Comparison of ENCODE assay signal across 1 cellular context in the genomic region with DNA sequence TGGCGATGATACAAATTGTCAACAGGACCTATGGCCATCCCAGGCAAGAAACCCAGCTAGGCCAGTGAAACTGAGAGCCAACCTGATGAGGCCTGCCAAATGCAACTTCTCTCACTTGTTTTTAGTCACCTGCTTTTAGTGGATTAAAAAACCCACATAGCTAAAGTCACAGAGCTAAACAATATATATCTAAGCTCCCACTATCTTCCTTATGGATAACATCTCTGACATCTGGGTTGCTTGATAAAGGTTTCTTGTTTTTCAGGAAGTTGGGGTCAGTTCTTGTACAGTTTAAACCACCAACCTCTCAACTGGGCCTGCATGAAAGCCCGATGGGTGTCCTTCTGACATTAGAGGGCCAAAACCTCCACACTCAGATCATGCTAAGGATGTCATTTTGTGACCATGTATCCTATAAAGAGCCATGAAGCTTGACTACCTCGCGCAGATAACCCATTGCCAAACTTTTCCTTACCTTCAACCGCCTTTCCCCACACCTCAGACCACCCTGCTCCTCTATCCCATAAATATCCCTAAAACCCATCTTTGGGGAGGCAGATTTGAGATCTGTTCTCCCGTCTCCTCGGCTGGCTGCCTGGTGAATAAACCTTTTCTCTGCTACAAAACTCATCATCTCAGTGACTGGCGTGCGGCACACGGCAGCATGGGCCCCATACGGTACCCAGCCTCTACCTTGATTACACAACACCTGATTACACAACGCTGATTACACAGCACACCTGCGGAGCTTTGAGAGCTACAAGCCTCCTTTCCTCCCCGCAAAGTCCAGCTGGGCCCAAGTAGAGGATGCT.
A peak's percentile ranks its signal among the peaks of the same experiment; 100 is the strongest.
TF ChIP-seq lines count a peak whose summit lies in the region.

No MANE protein-coding gene starts in this region.

TF ChIP-seq in K562, 482 proteins besides CTCF, POLR2A, EP300 and RAD21 (continued from another document and continues in another):
- TF ChIP-seq, protein P1, sequence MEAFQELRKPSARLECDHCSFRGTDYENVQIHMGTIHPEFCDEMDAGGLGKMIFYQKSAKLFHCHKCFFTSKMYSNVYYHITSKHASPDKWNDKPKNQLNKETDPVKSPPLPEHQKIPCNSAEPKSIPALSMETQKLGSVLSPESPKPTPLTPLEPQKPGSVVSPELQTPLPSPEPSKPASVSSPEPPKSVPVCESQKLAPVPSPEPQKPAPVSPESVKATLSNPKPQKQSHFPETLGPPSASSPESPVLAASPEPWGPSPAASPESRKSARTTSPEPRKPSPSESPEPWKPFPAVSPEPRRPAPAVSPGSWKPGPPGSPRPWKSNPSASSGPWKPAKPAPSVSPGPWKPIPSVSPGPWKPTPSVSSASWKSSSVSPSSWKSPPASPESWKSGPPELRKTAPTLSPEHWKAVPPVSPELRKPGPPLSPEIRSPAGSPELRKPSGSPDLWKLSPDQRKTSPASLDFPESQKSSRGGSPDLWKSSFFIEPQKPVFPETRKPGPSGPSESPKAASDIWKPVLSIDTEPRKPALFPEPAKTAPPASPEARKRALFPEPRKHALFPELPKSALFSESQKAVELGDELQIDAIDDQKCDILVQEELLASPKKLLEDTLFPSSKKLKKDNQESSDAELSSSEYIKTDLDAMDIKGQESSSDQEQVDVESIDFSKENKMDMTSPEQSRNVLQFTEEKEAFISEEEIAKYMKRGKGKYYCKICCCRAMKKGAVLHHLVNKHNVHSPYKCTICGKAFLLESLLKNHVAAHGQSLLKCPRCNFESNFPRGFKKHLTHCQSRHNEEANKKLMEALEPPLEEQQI (IDR thresholded peaks at IDR 0.05) = peak; percentile 34; the same call in 1 of the 2 replicates
- TF ChIP-seq IFI16 (CRISPR knock-in tag; IDR thresholded peaks at IDR 0.05) = no peak
- TF ChIP-seq FOXA3 (CRISPR knock-in tag; conservative IDR thresholded peaks at IDR 0.05 in 1 of 2, IDR thresholded peaks at IDR 0.05 in 1 of 2) = 0 out of 4 replicates have a peak, but pooled peaks of 1 of the 2 experiments have one; percentile 5
- TF ChIP-seq GABPB2 (CRISPR knock-in tag; conservative IDR thresholded peaks at IDR 0.05) = no peak; the same call in 1 of the 2 replicates
- TF ChIP-seq SREBF2 (CRISPR knock-in tag; IDR thresholded peaks at IDR 0.05) = 0 out of 2 replicates have a peak, but pooled peaks have one; percentile 19
- TF ChIP-seq, protein P2, sequence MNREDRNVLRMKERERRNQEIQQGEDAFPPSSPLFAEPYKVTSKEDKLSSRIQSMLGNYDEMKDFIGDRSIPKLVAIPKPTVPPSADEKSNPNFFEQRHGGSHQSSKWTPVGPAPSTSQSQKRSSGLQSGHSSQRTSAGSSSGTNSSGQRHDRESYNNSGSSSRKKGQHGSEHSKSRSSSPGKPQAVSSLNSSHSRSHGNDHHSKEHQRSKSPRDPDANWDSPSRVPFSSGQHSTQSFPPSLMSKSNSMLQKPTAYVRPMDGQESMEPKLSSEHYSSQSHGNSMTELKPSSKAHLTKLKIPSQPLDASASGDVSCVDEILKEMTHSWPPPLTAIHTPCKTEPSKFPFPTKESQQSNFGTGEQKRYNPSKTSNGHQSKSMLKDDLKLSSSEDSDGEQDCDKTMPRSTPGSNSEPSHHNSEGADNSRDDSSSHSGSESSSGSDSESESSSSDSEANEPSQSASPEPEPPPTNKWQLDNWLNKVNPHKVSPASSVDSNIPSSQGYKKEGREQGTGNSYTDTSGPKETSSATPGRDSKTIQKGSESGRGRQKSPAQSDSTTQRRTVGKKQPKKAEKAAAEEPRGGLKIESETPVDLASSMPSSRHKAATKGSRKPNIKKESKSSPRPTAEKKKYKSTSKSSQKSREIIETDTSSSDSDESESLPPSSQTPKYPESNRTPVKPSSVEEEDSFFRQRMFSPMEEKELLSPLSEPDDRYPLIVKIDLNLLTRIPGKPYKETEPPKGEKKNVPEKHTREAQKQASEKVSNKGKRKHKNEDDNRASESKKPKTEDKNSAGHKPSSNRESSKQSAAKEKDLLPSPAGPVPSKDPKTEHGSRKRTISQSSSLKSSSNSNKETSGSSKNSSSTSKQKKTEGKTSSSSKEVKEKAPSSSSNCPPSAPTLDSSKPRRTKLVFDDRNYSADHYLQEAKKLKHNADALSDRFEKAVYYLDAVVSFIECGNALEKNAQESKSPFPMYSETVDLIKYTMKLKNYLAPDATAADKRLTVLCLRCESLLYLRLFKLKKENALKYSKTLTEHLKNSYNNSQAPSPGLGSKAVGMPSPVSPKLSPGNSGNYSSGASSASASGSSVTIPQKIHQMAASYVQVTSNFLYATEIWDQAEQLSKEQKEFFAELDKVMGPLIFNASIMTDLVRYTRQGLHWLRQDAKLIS (CRISPR knock-in tag; IDR thresholded peaks at IDR 0.05) = no peak
- peak; percentile 60; the same call in 1 of the 2 replicates for TF ChIP-seq MTA1 (IDR thresholded peaks at IDR 0.05; ENCODE audit: borderline replicate concordance)
- TF ChIP-seq, protein P3, sequence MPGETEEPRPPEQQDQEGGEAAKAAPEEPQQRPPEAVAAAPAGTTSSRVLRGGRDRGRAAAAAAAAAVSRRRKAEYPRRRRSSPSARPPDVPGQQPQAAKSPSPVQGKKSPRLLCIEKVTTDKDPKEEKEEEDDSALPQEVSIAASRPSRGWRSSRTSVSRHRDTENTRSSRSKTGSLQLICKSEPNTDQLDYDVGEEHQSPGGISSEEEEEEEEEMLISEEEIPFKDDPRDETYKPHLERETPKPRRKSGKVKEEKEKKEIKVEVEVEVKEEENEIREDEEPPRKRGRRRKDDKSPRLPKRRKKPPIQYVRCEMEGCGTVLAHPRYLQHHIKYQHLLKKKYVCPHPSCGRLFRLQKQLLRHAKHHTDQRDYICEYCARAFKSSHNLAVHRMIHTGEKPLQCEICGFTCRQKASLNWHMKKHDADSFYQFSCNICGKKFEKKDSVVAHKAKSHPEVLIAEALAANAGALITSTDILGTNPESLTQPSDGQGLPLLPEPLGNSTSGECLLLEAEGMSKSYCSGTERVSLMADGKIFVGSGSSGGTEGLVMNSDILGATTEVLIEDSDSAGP (CRISPR knock-in tag; IDR thresholded peaks at IDR 0.05) = no peak
- no peak; the same call in 1 of the 2 replicates for TF ChIP-seq JUN (IDR thresholded peaks at IDR 0.05; ENCODE audit: borderline replicate concordance, low read depth, low read length)
- no peak for TF ChIP-seq JUN (CRISPR knock-in tag; IDR thresholded peaks at IDR 0.05; ENCODE audit: borderline replicate concordance)
- TF ChIP-seq GTF2E2 (tag; IDR thresholded peaks at IDR 0.05) = no peak
- TF ChIP-seq SP2 (IDR thresholded peaks at IDR 0.05; ENCODE audit: extremely low read depth, low read depth, low read length, poor library complexity, severe bottlenecking) = no peak
- no peak for TF ChIP-seq MYBL2 (IDR thresholded peaks at IDR 0.05; ENCODE audit: low read depth)
- no peak for TF ChIP-seq MYBL2 (CRISPR knock-in tag; IDR thresholded peaks at IDR 0.05; ENCODE audit: borderline replicate concordance)
- TF ChIP-seq, protein P4, sequence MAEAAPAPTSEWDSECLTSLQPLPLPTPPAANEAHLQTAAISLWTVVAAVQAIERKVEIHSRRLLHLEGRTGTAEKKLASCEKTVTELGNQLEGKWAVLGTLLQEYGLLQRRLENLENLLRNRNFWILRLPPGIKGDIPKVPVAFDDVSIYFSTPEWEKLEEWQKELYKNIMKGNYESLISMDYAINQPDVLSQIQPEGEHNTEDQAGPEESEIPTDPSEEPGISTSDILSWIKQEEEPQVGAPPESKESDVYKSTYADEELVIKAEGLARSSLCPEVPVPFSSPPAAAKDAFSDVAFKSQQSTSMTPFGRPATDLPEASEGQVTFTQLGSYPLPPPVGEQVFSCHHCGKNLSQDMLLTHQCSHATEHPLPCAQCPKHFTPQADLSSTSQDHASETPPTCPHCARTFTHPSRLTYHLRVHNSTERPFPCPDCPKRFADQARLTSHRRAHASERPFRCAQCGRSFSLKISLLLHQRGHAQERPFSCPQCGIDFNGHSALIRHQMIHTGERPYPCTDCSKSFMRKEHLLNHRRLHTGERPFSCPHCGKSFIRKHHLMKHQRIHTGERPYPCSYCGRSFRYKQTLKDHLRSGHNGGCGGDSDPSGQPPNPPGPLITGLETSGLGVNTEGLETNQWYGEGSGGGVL (CRISPR knock-in tag; IDR thresholded peaks at IDR 0.05) = no peak
- TF ChIP-seq SREBF1 (IDR thresholded peaks at IDR 0.05; ENCODE audit: borderline replicate concordance, low read depth, low read length) = no peak
- no peak for TF ChIP-seq FOS (IDR thresholded peaks at IDR 0.05; ENCODE audit: extremely low read depth, insufficient read length)
- TF ChIP-seq CCAR2 (IDR thresholded peaks at IDR 0.05; ENCODE audit: low read depth, low read length) = no peak
- TF ChIP-seq ZBTB17 (CRISPR knock-in tag; IDR thresholded peaks at IDR 0.05) = no peak
- TF ChIP-seq, protein P5, sequence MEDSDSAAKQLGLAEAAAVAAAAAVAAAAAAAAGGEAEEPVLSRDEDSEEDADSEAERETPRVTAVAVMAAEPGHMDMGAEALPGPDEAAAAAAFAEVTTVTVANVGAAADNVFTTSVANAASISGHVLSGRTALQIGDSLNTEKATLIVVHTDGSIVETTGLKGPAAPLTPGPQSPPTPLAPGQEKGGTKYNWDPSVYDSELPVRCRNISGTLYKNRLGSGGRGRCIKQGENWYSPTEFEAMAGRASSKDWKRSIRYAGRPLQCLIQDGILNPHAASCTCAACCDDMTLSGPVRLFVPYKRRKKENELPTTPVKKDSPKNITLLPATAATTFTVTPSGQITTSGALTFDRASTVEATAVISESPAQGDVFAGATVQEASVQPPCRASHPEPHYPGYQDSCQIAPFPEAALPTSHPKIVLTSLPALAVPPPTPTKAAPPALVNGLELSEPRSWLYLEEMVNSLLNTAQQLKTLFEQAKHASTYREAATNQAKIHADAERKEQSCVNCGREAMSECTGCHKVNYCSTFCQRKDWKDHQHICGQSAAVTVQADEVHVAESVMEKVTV (CRISPR knock-in tag; IDR thresholded peaks at IDR 0.05) = no peak
- TF ChIP-seq, protein P6, sequence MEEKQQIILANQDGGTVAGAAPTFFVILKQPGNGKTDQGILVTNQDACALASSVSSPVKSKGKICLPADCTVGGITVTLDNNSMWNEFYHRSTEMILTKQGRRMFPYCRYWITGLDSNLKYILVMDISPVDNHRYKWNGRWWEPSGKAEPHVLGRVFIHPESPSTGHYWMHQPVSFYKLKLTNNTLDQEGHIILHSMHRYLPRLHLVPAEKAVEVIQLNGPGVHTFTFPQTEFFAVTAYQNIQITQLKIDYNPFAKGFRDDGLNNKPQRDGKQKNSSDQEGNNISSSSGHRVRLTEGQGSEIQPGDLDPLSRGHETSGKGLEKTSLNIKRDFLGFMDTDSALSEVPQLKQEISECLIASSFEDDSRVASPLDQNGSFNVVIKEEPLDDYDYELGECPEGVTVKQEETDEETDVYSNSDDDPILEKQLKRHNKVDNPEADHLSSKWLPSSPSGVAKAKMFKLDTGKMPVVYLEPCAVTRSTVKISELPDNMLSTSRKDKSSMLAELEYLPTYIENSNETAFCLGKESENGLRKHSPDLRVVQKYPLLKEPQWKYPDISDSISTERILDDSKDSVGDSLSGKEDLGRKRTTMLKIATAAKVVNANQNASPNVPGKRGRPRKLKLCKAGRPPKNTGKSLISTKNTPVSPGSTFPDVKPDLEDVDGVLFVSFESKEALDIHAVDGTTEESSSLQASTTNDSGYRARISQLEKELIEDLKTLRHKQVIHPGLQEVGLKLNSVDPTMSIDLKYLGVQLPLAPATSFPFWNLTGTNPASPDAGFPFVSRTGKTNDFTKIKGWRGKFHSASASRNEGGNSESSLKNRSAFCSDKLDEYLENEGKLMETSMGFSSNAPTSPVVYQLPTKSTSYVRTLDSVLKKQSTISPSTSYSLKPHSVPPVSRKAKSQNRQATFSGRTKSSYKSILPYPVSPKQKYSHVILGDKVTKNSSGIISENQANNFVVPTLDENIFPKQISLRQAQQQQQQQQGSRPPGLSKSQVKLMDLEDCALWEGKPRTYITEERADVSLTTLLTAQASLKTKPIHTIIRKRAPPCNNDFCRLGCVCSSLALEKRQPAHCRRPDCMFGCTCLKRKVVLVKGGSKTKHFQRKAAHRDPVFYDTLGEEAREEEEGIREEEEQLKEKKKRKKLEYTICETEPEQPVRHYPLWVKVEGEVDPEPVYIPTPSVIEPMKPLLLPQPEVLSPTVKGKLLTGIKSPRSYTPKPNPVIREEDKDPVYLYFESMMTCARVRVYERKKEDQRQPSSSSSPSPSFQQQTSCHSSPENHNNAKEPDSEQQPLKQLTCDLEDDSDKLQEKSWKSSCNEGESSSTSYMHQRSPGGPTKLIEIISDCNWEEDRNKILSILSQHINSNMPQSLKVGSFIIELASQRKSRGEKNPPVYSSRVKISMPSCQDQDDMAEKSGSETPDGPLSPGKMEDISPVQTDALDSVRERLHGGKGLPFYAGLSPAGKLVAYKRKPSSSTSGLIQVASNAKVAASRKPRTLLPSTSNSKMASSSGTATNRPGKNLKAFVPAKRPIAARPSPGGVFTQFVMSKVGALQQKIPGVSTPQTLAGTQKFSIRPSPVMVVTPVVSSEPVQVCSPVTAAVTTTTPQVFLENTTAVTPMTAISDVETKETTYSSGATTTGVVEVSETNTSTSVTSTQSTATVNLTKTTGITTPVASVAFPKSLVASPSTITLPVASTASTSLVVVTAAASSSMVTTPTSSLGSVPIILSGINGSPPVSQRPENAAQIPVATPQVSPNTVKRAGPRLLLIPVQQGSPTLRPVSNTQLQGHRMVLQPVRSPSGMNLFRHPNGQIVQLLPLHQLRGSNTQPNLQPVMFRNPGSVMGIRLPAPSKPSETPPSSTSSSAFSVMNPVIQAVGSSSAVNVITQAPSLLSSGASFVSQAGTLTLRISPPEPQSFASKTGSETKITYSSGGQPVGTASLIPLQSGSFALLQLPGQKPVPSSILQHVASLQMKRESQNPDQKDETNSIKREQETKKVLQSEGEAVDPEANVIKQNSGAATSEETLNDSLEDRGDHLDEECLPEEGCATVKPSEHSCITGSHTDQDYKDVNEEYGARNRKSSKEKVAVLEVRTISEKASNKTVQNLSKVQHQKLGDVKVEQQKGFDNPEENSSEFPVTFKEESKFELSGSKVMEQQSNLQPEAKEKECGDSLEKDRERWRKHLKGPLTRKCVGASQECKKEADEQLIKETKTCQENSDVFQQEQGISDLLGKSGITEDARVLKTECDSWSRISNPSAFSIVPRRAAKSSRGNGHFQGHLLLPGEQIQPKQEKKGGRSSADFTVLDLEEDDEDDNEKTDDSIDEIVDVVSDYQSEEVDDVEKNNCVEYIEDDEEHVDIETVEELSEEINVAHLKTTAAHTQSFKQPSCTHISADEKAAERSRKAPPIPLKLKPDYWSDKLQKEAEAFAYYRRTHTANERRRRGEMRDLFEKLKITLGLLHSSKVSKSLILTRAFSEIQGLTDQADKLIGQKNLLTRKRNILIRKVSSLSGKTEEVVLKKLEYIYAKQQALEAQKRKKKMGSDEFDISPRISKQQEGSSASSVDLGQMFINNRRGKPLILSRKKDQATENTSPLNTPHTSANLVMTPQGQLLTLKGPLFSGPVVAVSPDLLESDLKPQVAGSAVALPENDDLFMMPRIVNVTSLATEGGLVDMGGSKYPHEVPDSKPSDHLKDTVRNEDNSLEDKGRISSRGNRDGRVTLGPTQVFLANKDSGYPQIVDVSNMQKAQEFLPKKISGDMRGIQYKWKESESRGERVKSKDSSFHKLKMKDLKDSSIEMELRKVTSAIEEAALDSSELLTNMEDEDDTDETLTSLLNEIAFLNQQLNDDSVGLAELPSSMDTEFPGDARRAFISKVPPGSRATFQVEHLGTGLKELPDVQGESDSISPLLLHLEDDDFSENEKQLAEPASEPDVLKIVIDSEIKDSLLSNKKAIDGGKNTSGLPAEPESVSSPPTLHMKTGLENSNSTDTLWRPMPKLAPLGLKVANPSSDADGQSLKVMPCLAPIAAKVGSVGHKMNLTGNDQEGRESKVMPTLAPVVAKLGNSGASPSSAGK (IDR thresholded peaks at IDR 0.05) = no peak
- TF ChIP-seq ZZZ3 (IDR thresholded peaks at IDR 0.05) = no peak
- TF ChIP-seq, protein P7, sequence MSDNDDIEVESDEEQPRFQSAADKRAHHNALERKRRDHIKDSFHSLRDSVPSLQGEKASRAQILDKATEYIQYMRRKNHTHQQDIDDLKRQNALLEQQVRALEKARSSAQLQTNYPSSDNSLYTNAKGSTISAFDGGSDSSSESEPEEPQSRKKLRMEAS (CRISPR knock-in tag; IDR thresholded peaks at IDR 0.05) = no peak
- TF ChIP-seq CBFB (CRISPR knock-in tag; IDR thresholded peaks at IDR 0.05) = no peak
- TF ChIP-seq ZNF175 (CRISPR knock-in tag; IDR thresholded peaks at IDR 0.05; ENCODE audit: low read depth) = peak; percentile 54; the same call in 1 of the 2 replicates
- TF ChIP-seq ZFX (CRISPR knock-in tag; IDR thresholded peaks at IDR 0.05) = no peak
- no peak for TF ChIP-seq ZNF133 (CRISPR knock-in tag; IDR thresholded peaks at IDR 0.05)
- TF ChIP-seq ZNF3 (CRISPR knock-in tag; IDR thresholded peaks at IDR 0.05) = no peak
- TF ChIP-seq ZNF436 (CRISPR knock-in tag; IDR thresholded peaks at IDR 0.05) = no peak
